Comparison of ENCODE assay signal across 19 cellular contexts in the genomic region with DNA sequence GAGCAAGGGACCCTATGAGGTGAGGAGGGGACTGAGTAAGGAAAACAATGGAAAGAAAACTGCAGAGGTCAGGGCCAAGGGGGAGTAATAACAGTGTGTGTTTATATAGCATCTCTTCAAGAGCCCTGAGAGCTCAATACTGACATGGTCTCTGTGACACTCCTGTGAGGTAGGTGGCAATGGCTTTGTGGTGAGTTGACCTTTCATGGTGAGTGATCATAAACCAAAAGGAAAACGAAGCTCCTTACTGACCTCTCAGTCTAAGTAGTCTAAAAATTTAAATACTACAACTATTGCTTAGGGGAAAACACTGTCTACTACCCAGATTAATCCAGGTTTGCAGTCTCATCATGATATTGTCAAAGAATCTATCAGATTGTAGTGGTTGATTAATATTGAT.
DNase-seq lines count a peak whose midpoint lies in the region; ATAC-seq and TF ChIP-seq lines count a peak whose summit lies in the region.
"Had no signal": no experiment of that assay in that cellular context is flagged by ENCODE, and none has a peak within 500 bp of the region (broad histone marks: within the 10 kb centered on the region; RNA-seq: fewer than 3 reads in every experiment).

No MANE protein-coding gene starts in this region.

- peaks cover 2% of the 10 kb centered on the region for H3K9me3 Mint-ChIP-seq in glutamatergic neuron (ENCODE audit: unreplicated experiment)
- H3K9me3 Mint-ChIP-seq: activated CD4-positive, alpha-beta memory T cell treated with anti-CD3 and anti-CD28 coated beads, Interleukin-2, amount 10 ng/mL, durations not matched to agents 7 days and 5 days; CD8-positive, alpha-beta T cell had no signal

- no peak overlapping the region for H3K27ac Mint-ChIP-seq in glutamatergic neuron (ENCODE audit: unreplicated experiment)
- H3K27ac Mint-ChIP-seq: activated CD4-positive, alpha-beta memory T cell treated with anti-CD3 and anti-CD28 coated beads, Interleukin-2, amount 10 ng/mL, durations not matched to agents 7 days and 5 days; CD8-positive, alpha-beta T cell had no signal

- peak; percentile 88 for ATAC-seq in GM18508 (IDR thresholded peaks at IDR 0.05; ENCODE audit: insufficient read depth, unreplicated experiment)
- ATAC-seq in GM19468 (IDR thresholded peaks at IDR 0.05; ENCODE audit: extremely low read depth, unreplicated experiment): peak; percentile 59
- ATAC-seq in HG02870 (IDR thresholded peaks at IDR 0.05; ENCODE audit: unreplicated experiment): peak; percentile 85
- ATAC-seq in HG03280 (IDR thresholded peaks at IDR 0.05; ENCODE audit: unreplicated experiment): no peak
- ATAC-seq: CD8-positive, alpha-beta T cell; mucosa of descending colon had no signal

- CTCF ChIA-PET in HEK293T (lab: Yijun Ruan, JAX): no interaction called here

- H3K27me3 Mint-ChIP-seq in glutamatergic neuron (ENCODE audit: unreplicated experiment): no peaks in the 10 kb centered on the region
- H3K27me3 Mint-ChIP-seq: activated CD4-positive, alpha-beta memory T cell treated with anti-CD3 and anti-CD28 coated beads, Interleukin-2, amount 10 ng/mL, durations not matched to agents 7 days and 5 days had no signal

- H3K4me1 Mint-ChIP-seq in glutamatergic neuron (ENCODE audit: low read depth, unreplicated experiment): peaks cover 7% of the 10 kb centered on the region
- H3K4me1 Mint-ChIP-seq: activated CD4-positive, alpha-beta memory T cell treated with anti-CD3 and anti-CD28 coated beads, Interleukin-2, amount 10 ng/mL, durations not matched to agents 7 days and 5 days had no signal

- POLR2A ChIA-PET in HEK293T (lab: Yijun Ruan, JAX): no interaction called here

- no peaks in the 10 kb centered on the region for H3K36me3 Mint-ChIP-seq in glutamatergic neuron (ENCODE audit: unreplicated experiment)
- H3K36me3 Mint-ChIP-seq: CD8-positive, alpha-beta T cell had no signal

- H3K4me3 Mint-ChIP-seq in glutamatergic neuron (ENCODE audit: unreplicated experiment): no peak overlapping the region
- H3K4me3 Mint-ChIP-seq: activated CD4-positive, alpha-beta memory T cell treated with anti-CD3 and anti-CD28 coated beads, Interleukin-2, amount 10 ng/mL, durations not matched to agents 7 days and 5 days; CD8-positive, alpha-beta T cell had no signal

- DNase-seq in NCI-H2227 treated with DMSO at 0.1 percent for 48 hours (lab: John Stamatoyannopoulos, UW) (peak; percentile 7), midbrain (lab: John Stamatoyannopoulos, UW) (no peak), HEK293T (ENCODE audit: extremely low spot score) (no peak), glutamatergic neuron (no peak)
- DNase-seq: activated CD4-positive, alpha-beta memory T cell treated with anti-CD3 and anti-CD28 coated beads, Interleukin-2, amount 10 ng/mL, durations not matched to agents 7 days and 5 days; CD8-positive, alpha-beta T cell; central memory CD4-positive, alpha-beta T cell; DMS79; effector memory CD4-positive, alpha-beta T cell; hypothalamus; KBM-7; mucosa of descending colon; NCI-H1092; NCI-H2171; right cardiac atrium had no signal

- no peak for TF ChIP-seq CTCF in glutamatergic neuron (IDR thresholded peaks at IDR 0.05; ENCODE audit: partially characterized antibody, unreplicated experiment)

TF ChIP-seq in HEK293T, 16 proteins besides CTCF, POLR2A, EP300 and RAD21:
- no peak for TF ChIP-seq TARDBP (IDR thresholded peaks at IDR 0.05)
- TF ChIP-seq CTBP1 (IDR thresholded peaks at IDR 0.05; ENCODE audit: borderline replicate concordance): no peak
- no peak for TF ChIP-seq FOXM1 (IDR thresholded peaks at IDR 0.05; ENCODE audit: borderline replicate concordance)
- no peak for TF ChIP-seq ELF4 (IDR thresholded peaks at IDR 0.05)
- TF ChIP-seq HDGF (IDR thresholded peaks at IDR 0.05; ENCODE audit: borderline replicate concordance): no peak
- TF ChIP-seq SUZ12 (IDR thresholded peaks at IDR 0.05): no peak
- no peak for TF ChIP-seq LEF1 (IDR thresholded peaks at IDR 0.05; ENCODE audit: borderline replicate concordance)
- TF ChIP-seq ZNF384 (IDR thresholded peaks at IDR 0.05): no peak
- no peak for TF ChIP-seq ARNT (IDR thresholded peaks at IDR 0.05)
- TF ChIP-seq, protein P1, sequence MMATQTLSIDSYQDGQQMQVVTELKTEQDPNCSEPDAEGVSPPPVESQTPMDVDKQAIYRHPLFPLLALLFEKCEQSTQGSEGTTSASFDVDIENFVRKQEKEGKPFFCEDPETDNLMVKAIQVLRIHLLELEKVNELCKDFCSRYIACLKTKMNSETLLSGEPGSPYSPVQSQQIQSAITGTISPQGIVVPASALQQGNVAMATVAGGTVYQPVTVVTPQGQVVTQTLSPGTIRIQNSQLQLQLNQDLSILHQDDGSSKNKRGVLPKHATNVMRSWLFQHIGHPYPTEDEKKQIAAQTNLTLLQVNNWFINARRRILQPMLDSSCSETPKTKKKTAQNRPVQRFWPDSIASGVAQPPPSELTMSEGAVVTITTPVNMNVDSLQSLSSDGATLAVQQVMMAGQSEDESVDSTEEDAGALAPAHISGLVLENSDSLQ (IDR thresholded peaks at IDR 0.05): no peak
- no peak for TF ChIP-seq L3MBTL2 (conservative IDR thresholded peaks at IDR 0.05)
- no peak for TF ChIP-seq FOXK2 (IDR thresholded peaks at IDR 0.05)
